8 cellular contexts compared by ENCODE assay signal in genomic region chr1:151146416-151147131, GRCh38. TPM values are rescaled to one million over a fixed set of nuclear protein-coding genes. Genes with fewer than 3 reads are reported as not detected.
DNase-seq lines count a peak whose midpoint lies in the region; ATAC-seq and TF ChIP-seq lines count a peak whose summit lies in the region.

SEMA6C (minus strand) TSS chr1:151146631; CDS start chr1:151142621, 4,010 bp downstream.

- H3K23me2 ChIP-seq in H9 (ENCODE audit: insufficient read length, low read depth, low read length, poor library complexity, severe bottlenecking), result peaks cover 24% of the 10 kb centered on the region

- no peak within 1 kb of the TSS for H3K27ac ChIP-seq in H9 (ENCODE audit: insufficient read length, low read depth, low read length)
- no peak within 1 kb of the TSS for H3K27ac ChIP-seq in RWPE2 (ENCODE audit: poor library complexity, severe bottlenecking)

- H3K4me3 Mint-ChIP-seq in H9, result peak within 1 kb of the TSS; percentile 85 to 86
- peak within 1 kb of the TSS; percentile 87 to 89 (median 88) for H3K4me3 Mint-ChIP-seq in nephron

- H3K36me3 Mint-ChIP-seq in H9 (ENCODE audit: insufficient read depth in 1 of 3, low read depth in 3 of 3), result peaks cover 0 to 2% (median 0%) of the 10 kb centered on the region in 3 experiments; a peak in 1 of 7 replicates
- no peaks in the 10 kb centered on the region for H3K36me3 Mint-ChIP-seq in nephron (ENCODE audit: low read depth)

- H4K91ac ChIP-seq in H9 (ENCODE audit: insufficient read length, low read depth, low read length), result no peak within 1 kb of the TSS

- no CpG with 5 or more reads among the region's 61 CpGs for WGBS in H9 (ENCODE audit: extremely low coverage, insufficient read length, low lambda C conversion rate)

- H3K4me1 Mint-ChIP-seq in H9, result peaks cover 34 to 43% of the 10 kb centered on the region in 2 experiments
- H3K4me1 Mint-ChIP-seq in nephron, result peaks cover 40% of the 10 kb centered on the region

- H3K56ac ChIP-seq in H9 (ENCODE audit: insufficient read length, low read depth, low read length), result no peak within 1 kb of the TSS

- no peaks in the 10 kb centered on the region for H3K79me1 ChIP-seq in H9 (ENCODE audit: insufficient read depth, low read depth, low read length, poor library complexity, severe bottlenecking)

- H3T11ph ChIP-seq in H9 (ENCODE audit: low read length), result no peak within 1 kb of the TSS

- H3K27ac Mint-ChIP-seq in H9, result peak within 1 kb of the TSS in 2 of 3 experiments; percentile 50 to 93; a peak in 3 of 7 replicates
- H3K27ac Mint-ChIP-seq in nephron, result peak within 1 kb of the TSS; percentile 33 to 88 (median 85)

- H3K36me3 ChIP-seq in Loucy (ENCODE audit: insufficient read depth, low read length) (no peaks in the 10 kb centered on the region), RWPE2 (ENCODE audit: low read depth) (no peaks in the 10 kb centered on the region)

- no peak within 1 kb of the TSS for H2AFZ ChIP-seq in H9 (ENCODE audit: low read length)
- H2AFZ ChIP-seq in Loucy (ENCODE audit: low read length), result peak within 1 kb of the TSS; percentile 98

- no peak within 1 kb of the TSS for H2AK5ac ChIP-seq in H9 (ENCODE audit: insufficient read length, low read length)

- H3K23ac ChIP-seq in H9 (ENCODE audit: insufficient read length, low read depth, low read length), result no peak within 1 kb of the TSS

- H3F3A ChIP-seq in Loucy (ENCODE audit: low read depth), result no peaks in the 10 kb centered on the region

- H2BK20ac ChIP-seq in H9 (ENCODE audit: low read depth, low read length, poor library complexity, severe bottlenecking), result no peak within 1 kb of the TSS

- H2BK15ac ChIP-seq in H9 (ENCODE audit: low read depth, low read length), result no peak within 1 kb of the TSS

- DNase-seq in ELF-1 (ENCODE audit: low read depth, low spot score) (peak; percentile 95), H9 (peak; percentile 94), RWPE2 (ENCODE audit: low spot score) (peak; percentile 92), fibroblast of pulmonary artery (ENCODE audit: low read depth) (peak; percentile 92)
- DNase-seq in activated effector memory CD4-positive, alpha-beta T cell treated with anti-CD3 and anti-CD28 coated beads, Interleukin-2, amount 50 U/mL, for 16 hours, result peak; percentile 96
- DNase-seq in stimulated activated naive CD4-positive, alpha-beta T cell treated with Interleukin-2 at 50 U/mL for 16 hours (lab: John Stamatoyannopoulos, UW), result peak; percentile 85

- no peak within 1 kb of the TSS for H3K18ac ChIP-seq in H9 (ENCODE audit: insufficient read length, low read depth, low read length)

- peak within 1 kb of the TSS; percentile 8; the same call in 1 of the 2 replicates for H3K14ac ChIP-seq in H9 (ENCODE audit: insufficient read depth, low read length)

- H3K9me3 ChIP-seq in H9 (ENCODE audit: control insufficient read depth, low read depth, low read length) (no peaks in the 10 kb centered on the region), Loucy (ENCODE audit: insufficient read depth, low read depth, low read length) (no peaks in the 10 kb centered on the region), RWPE2 (ENCODE audit: severe bottlenecking) (no peaks in the 10 kb centered on the region)

- no peaks in the 10 kb centered on the region for H3K79me2 ChIP-seq in H9 (ENCODE audit: insufficient read depth, low read length)
- H3K79me2 ChIP-seq in Loucy (ENCODE audit: insufficient read depth, low read length), result no peaks in the 10 kb centered on the region

- peak within 1 kb of the TSS; percentile 90 for H3K4me2 ChIP-seq in H9 (ENCODE audit: insufficient read depth, insufficient read length, low read length)
- H3K4me2 ChIP-seq in Loucy (ENCODE audit: low read depth, low read length, poor library complexity, severe bottlenecking), result peak within 1 kb of the TSS; percentile 84

- H3K9me2 ChIP-seq in Loucy (replicated peaks; ENCODE audit: low read depth, low read length), result no peaks in the 10 kb centered on the region

- no peak within 1 kb of the TSS for H3K4ac ChIP-seq in H9 (ENCODE audit: low read depth, low read length)

- no peak within 1 kb of the TSS for H2BK5ac ChIP-seq in H9 (ENCODE audit: insufficient read length, low read length)

- TF ChIP-seq CTCF in H9 (conservative IDR thresholded peaks at IDR 0.05), result no peak
- TF ChIP-seq CTCF in Loucy (conservative IDR thresholded peaks at IDR 0.05; ENCODE audit: low read length), result no peak
- TF ChIP-seq CTCF in RWPE2 (IDR thresholded peaks at IDR 0.05; ENCODE audit: poor library complexity, severe bottlenecking), result no peak
- TF ChIP-seq CTCF in fibroblast of pulmonary artery (IDR thresholded peaks at IDR 0.05; ENCODE audit: low read length, missing control alignments), result no peak
- no peak for TF ChIP-seq CTCF in nephron (IDR thresholded peaks at IDR 0.05; ENCODE audit: unreplicated experiment in 3 of 3)

- H3K9me3 Mint-ChIP-seq in H9 (no peaks in the 10 kb centered on the region), nephron (no peaks in the 10 kb centered on the region)

- H4K8ac ChIP-seq in H9 (replicated peaks; ENCODE audit: insufficient read length, low read depth, low read length), result no peak within 1 kb of the TSS

- no peak within 1 kb of the TSS for H2BK120ac ChIP-seq in H9 (ENCODE audit: low read depth, low read length, poor library complexity, severe bottlenecking)

- ATAC-seq in RWPE2 (ENCODE audit: low read depth), result peak; percentile 98

- H3K27me3 Mint-ChIP-seq in H9 (ENCODE audit: low read depth) (peaks cover 31% of the 10 kb centered on the region), nephron (ENCODE audit: low read depth) (no peaks in the 10 kb centered on the region)

- no peak within 1 kb of the TSS for H2BK12ac ChIP-seq in H9 (ENCODE audit: insufficient read length, low read depth, low read length)

- peaks cover 4% of the 10 kb centered on the region for H4K20me1 ChIP-seq in H9 (ENCODE audit: control insufficient read depth, insufficient read depth, insufficient read length)
- no peaks in the 10 kb centered on the region for H4K20me1 ChIP-seq in Loucy (ENCODE audit: insufficient read depth, low read length, poor library complexity, severe bottlenecking)

- H3K27me3 ChIP-seq in H9 (ENCODE audit: insufficient read depth, low read length) (no peaks in the 10 kb centered on the region; the same call in 1 of the 2 replicates), Loucy (ENCODE audit: insufficient read depth, low read length, poor library complexity, severe bottlenecking) (peaks cover 15% of the 10 kb centered on the region), RWPE2 (ENCODE audit: insufficient read depth, poor library complexity, severe bottlenecking) (no peaks in the 10 kb centered on the region)

- H3K4me3 ChIP-seq in Loucy (ENCODE audit: low read length, poor library complexity, severe bottlenecking), result peak within 1 kb of the TSS; percentile 78
- peak within 1 kb of the TSS; percentile 39 for H3K4me3 ChIP-seq in RWPE2 (ENCODE audit: severe bottlenecking)
- peak within 1 kb of the TSS; percentile 71 for H3K4me3 ChIP-seq in fibroblast of pulmonary artery (replicated peaks; ENCODE audit: low read depth, low read length)

- H4K5ac ChIP-seq in H9 (ENCODE audit: insufficient read length, low read depth, low read length), result no peak within 1 kb of the TSS

- H3K4me1 ChIP-seq in H9 (ENCODE audit: insufficient read depth, low read length), result peaks cover 22% of the 10 kb centered on the region; the same call in 1 of the 2 replicates
- peaks cover 7% of the 10 kb centered on the region for H3K4me1 ChIP-seq in Loucy (ENCODE audit: insufficient read depth, low read length, poor library complexity, severe bottlenecking)
- H3K4me1 ChIP-seq in RWPE2 (ENCODE audit: insufficient read depth, poor library complexity, severe bottlenecking), result no peaks in the 10 kb centered on the region

- H3K9ac ChIP-seq in H9 (ENCODE audit: extremely low read depth, insufficient read length, low read length) (peak within 1 kb of the TSS; percentile 51), Loucy (ENCODE audit: low read depth, low read length, poor library complexity, severe bottlenecking) (peak within 1 kb of the TSS; percentile 66)

RNA-seq across cellular contexts. Expression of gene SEMA6C, which starts in this region (rescaled TPM):
- total RNA-seq in H9 (2021), result 11.5 and 12.3 TPM in 2 replicates
